ENCODE assay signal across 15 cellular contexts in the genomic region with DNA sequence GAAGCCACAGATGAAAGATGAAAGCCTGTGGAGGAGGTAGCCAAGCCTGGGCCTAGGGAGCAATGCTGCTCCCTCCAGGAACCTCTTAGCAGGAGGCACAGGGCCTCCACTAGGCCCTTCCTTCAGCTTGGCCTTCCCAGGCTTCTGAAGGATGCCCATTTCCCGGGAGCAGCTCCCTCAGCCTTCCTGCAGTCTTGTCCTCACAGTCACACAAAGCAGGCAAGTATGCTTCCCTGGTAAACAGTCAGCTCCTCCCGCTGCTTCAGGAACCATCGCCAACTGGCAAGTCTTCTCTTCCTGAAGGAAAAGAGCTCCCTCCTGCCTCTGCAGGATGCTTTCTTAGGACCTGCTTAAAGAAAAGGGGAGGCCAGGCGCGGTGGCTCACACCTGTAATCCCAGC. TPM values are rescaled to one million over a fixed set of nuclear protein-coding genes. Genes with fewer than 3 reads are reported as not detected.
DNase-seq lines count a peak whose midpoint lies in the region; TF ChIP-seq lines count a peak whose summit lies in the region.
"Had no signal": no experiment of that assay in that cellular context is flagged by ENCODE, and none has a peak within 500 bp of the region (broad histone marks: within the 10 kb centered on the region; RNA-seq: fewer than 3 reads in every experiment).

No MANE protein-coding gene starts in this region.

- no peak overlapping the region for H3K4me3 Mint-ChIP-seq in activated T-cell treated with anti-CD3 and anti-CD28 coated beads, Interleukin-2, amount 50 U/mL, for 24 hours
- H3K4me3 Mint-ChIP-seq: activated naive CD8-positive, alpha-beta T cell treated with anti-CD3 and anti-CD28 coated beads, Interleukin-2, amount 10 ng/mL, durations not matched to agents 7 days and 5 days; WTC11 had no signal

- H2BK15ac ChIP-seq in mesenchymal stem cell (ENCODE audit: low read depth, poor library complexity, severe bottlenecking), result peak overlapping the region; percentile 68

- H3K9me3 ChIP-seq in mesenchymal stem cell (ENCODE audit: control insufficient read depth, low read length), result no peaks in the 10 kb centered on the region
- H3K9me3 ChIP-seq: tibial nerve had no signal

- H4K91ac ChIP-seq in mesenchymal stem cell (ENCODE audit: low read length), result no peak overlapping the region

- no peak overlapping the region for H3K23ac ChIP-seq in mesenchymal stem cell (ENCODE audit: low read length in 2 of 2)

- H3K9ac ChIP-seq in mesenchymal stem cell (ENCODE audit: low read length), result peak overlapping the region; percentile 5
- H3K9ac ChIP-seq: parathyroid adenoma had no signal

- peaks cover 23% of the 10 kb centered on the region for H3K4me1 ChIP-seq in mesenchymal stem cell (ENCODE audit: control insufficient read depth, insufficient read depth, low read depth, low read length)

- no peak overlapping the region for H3K27ac Mint-ChIP-seq in activated T-cell treated with anti-CD3 and anti-CD28 coated beads, Interleukin-2, amount 50 U/mL, for 24 hours
- H3K27ac Mint-ChIP-seq: WTC11 had no signal

- H3K27ac ChIP-seq in HL-60 (replicated peaks) (peak overlapping the region; percentile 70), mesenchymal stem cell (ENCODE audit: low read length, poor library complexity, severe bottlenecking) (no peak overlapping the region)
- H3K27ac ChIP-seq: parathyroid adenoma had no signal

- peak overlapping the region; percentile 33 for H2AK5ac ChIP-seq in mesenchymal stem cell (ENCODE audit: low read length, severe bottlenecking)

- H3K18ac ChIP-seq in mesenchymal stem cell (ENCODE audit: low read depth in 1 of 2, low read length in 2 of 2), result peak overlapping the region; percentile 10 to 42

- no peaks in the 10 kb centered on the region for H3K36me3 Mint-ChIP-seq in activated T-cell treated with anti-CD3 and anti-CD28 coated beads, Interleukin-2, amount 50 U/mL, for 24 hours (ENCODE audit: low read depth)
- H3K36me3 Mint-ChIP-seq: WTC11 had no signal

- peak; percentile 45 for DNase-seq in AG10803 (ENCODE audit: low read depth)
- no peak for DNase-seq in HL-60 (ENCODE audit: low read depth in 1 of 2, low spot score in 1 of 2)
- peak; percentile 74 for DNase-seq in cerebellum (ENCODE audit: low spot score)
- DNase-seq in mesenchymal stem cell, result no peak
- DNase-seq in A172 (ENCODE audit: low spot score), result no peak
- no peak for DNase-seq in SKM-1 treated with dmso at 0.1 percent for 144 hours (lab: John Stamatoyannopoulos, UW; ENCODE audit: unreplicated experiment)
- no peak for DNase-seq in effector CD8-positive, alpha-beta T cell (lab: John Stamatoyannopoulos, UW)
- no peak for DNase-seq in activated T-cell treated with anti-CD3 and anti-CD28 coated beads, Interleukin-2, amount 50 U/mL, for 24 hours
- DNase-seq: DND-41, foreskin melanocyte, NCI-H2227 treated with DMSO at 0.1 percent for 48 hours had no signal

- H3K9me3 Mint-ChIP-seq in activated T-cell treated with anti-CD3 and anti-CD28 coated beads, Interleukin-2, amount 50 U/mL, for 24 hours, result peaks cover 6% of the 10 kb centered on the region

- no peaks in the 10 kb centered on the region for H3K36me3 ChIP-seq in mesenchymal stem cell (ENCODE audit: control insufficient read depth in 1 of 2, insufficient read depth in 2 of 2, low read depth in 1 of 2, low read length in 2 of 2)
- H3K36me3 ChIP-seq: tibial nerve had no signal

- H3K4ac ChIP-seq in mesenchymal stem cell (ENCODE audit: low read depth in 1 of 2, low read length in 2 of 2), result no peak overlapping the region

- H3K79me1 ChIP-seq in mesenchymal stem cell (replicated peaks; ENCODE audit: low read length, poor library complexity, severe bottlenecking), result no peaks in the 10 kb centered on the region

- H4K8ac ChIP-seq in mesenchymal stem cell (ENCODE audit: low read length), result no peak overlapping the region

- H2AFZ ChIP-seq in mesenchymal stem cell (ENCODE audit: low read depth, low read length), result no peak overlapping the region
- H2AFZ ChIP-seq: parathyroid adenoma had no signal

- TF ChIP-seq CTCF in AG10803 (conservative IDR thresholded peaks at IDR 0.05; ENCODE audit: low read length), result no peak
- TF ChIP-seq CTCF in HL-60 (IDR thresholded peaks at IDR 0.05; ENCODE audit: insufficient read depth, low read length), result no peak

- H3K4me1 Mint-ChIP-seq in activated T-cell treated with anti-CD3 and anti-CD28 coated beads, Interleukin-2, amount 50 U/mL, for 24 hours (ENCODE audit: low read depth), result peaks cover 13% of the 10 kb centered on the region

- no peaks in the 10 kb centered on the region for H3K27me3 ChIP-seq in HL-60 (ENCODE audit: insufficient read depth, poor library complexity, severe bottlenecking)
- no peaks in the 10 kb centered on the region for H3K27me3 ChIP-seq in mesenchymal stem cell (ENCODE audit: control insufficient read depth in 1 of 2, insufficient read depth in 1 of 2, low read length in 2 of 2)
- H3K27me3 ChIP-seq: tibial nerve had no signal

- no peak overlapping the region for H2BK120ac ChIP-seq in mesenchymal stem cell (ENCODE audit: low read depth, low read length)

- WGBS in mesenchymal stem cell, result 98% methylated on average over 5 of the region's 5 CpGs

- H3K4me3 ChIP-seq in AG10803 (ENCODE audit: low read length), result no peak overlapping the region
- H3K4me3 ChIP-seq in HL-60 (replicated peaks; ENCODE audit: insufficient read depth, low read length), result no peak overlapping the region
- H3K4me3 ChIP-seq in mesenchymal stem cell (ENCODE audit: insufficient read depth in 1 of 2, low read depth in 1 of 2, low read length in 2 of 2), result no peak overlapping the region
- H3K4me3 ChIP-seq: tibial nerve had no signal

- no peak overlapping the region for H3K4me2 ChIP-seq in mesenchymal stem cell (ENCODE audit: low read length, poor library complexity, severe bottlenecking)

- no peaks in the 10 kb centered on the region for H3K27me3 Mint-ChIP-seq in activated T-cell treated with anti-CD3 and anti-CD28 coated beads, Interleukin-2, amount 50 U/mL, for 24 hours
- H3K27me3 Mint-ChIP-seq: activated naive CD8-positive, alpha-beta T cell treated with anti-CD3 and anti-CD28 coated beads, Interleukin-2, amount 10 ng/mL, durations not matched to agents 7 days and 5 days had no signal

- H3K14ac ChIP-seq in mesenchymal stem cell (ENCODE audit: low read length in 2 of 2), result no peak overlapping the region

- peak overlapping the region in 1 of 2 experiments; percentile 40 for H2BK12ac ChIP-seq in mesenchymal stem cell (ENCODE audit: low read length in 2 of 2)

- no peak overlapping the region for H2BK5ac ChIP-seq in mesenchymal stem cell (ENCODE audit: low read depth, low read length, poor library complexity, severe bottlenecking)

RNA-seq across cellular contexts. Expression of gene SMAD7, which starts 53.2 kb away (rescaled TPM):
- 14.9 TPM for total RNA-seq in cerebellum
- 9.6 TPM for polyA plus RNA-seq in mesenchymal stem cell (2013, experiment 1 of 2)
- polyA plus RNA-seq in mesenchymal stem cell (2013, experiment 2 of 2), result 9.9 TPM
- 6.2 and 8.5 TPM in 2 replicates for total RNA-seq in A172 (2014; rRNA removed; shearing (Covaris generic))

Comparison
In these comparisons a context has a peak if more than half of its experiments do, and no peak if none do; other contexts are left out.
1. DNase-seq: peak in AG10803 (single experiment) and cerebellum (single experiment); none in HL-60 (0 of 2), mesenchymal stem cell (single experiment), A172 (single experiment), SKM-1 treated with dmso at 0.1 percent for 144 hours (single experiment), effector CD8-positive, alpha-beta T cell (single experiment) and activated T-cell treated with anti-CD3 and anti-CD28 coated beads, Interleukin-2, amount 50 U/mL, for 24 hours (single experiment).